Comparison of ENCODE assay signal across 19 cellular contexts in genomic region chr1:185287451-185287850, GRCh38. TPM values are rescaled to one million over a fixed set of nuclear protein-coding genes. Genes with fewer than 3 reads are reported as not detected.
A peak's percentile ranks its signal among the peaks of the same experiment; 100 is the strongest.
DNase-seq lines count a peak whose midpoint lies in the region; ATAC-seq and TF ChIP-seq lines count a peak whose summit lies in the region.
"Had no signal": no experiment of that assay in that cellular context is flagged by ENCODE, and none has a peak within 500 bp of the region (broad histone marks: within the 10 kb centered on the region; RNA-seq: fewer than 3 reads in every experiment).

No MANE protein-coding gene starts in this region.

- no peak overlapping the region for H3K4me3 ChIP-seq in endodermal cell (ENCODE audit: low read length)
- H3K4me3 ChIP-seq: A549, GM23248, HAP-1 had no signal

- H3K4me3 Mint-ChIP-seq in activated CD4-positive, alpha-beta T cell treated with anti-CD3 and anti-CD28 coated beads for 36 hours: no peak overlapping the region
- no peak overlapping the region for H3K4me3 Mint-ChIP-seq in activated CD4-positive, alpha-beta T cell treated with anti-CD3 and anti-CD28 coated beads, Interleukin-2, amount 10 ng/mL, durations not matched to agents 24 days and 14 days
- no peak overlapping the region for H3K4me3 Mint-ChIP-seq in stimulated activated naive CD8-positive, alpha-beta T cell treated with anti-CD3 and anti-CD28 coated beads, Interleukin-15, amount 100 ng/mL, for 72 hours
- H3K4me3 Mint-ChIP-seq in endodermal cell: no peak overlapping the region
- no peak overlapping the region for H3K4me3 Mint-ChIP-seq in stimulated activated effector memory CD8-positive, alpha-beta T cell treated with anti-CD3 and anti-CD28 coated beads, Interleukin-12 subunit alpha, Interleukin-12 subunit beta, amount 100 ng/mL, for 72 hours
- H3K4me3 Mint-ChIP-seq: CD4-positive, alpha-beta T cell had no signal

- CTCF ChIA-PET in activated CD4-positive, alpha-beta T cell treated with anti-CD3 and anti-CD28 coated beads for 36 hours (lab: Charles Lee): interaction anchor here (0.7 kb wide), 1 partner anchor 27 kb away, joined by 3 read pairs; no protein-coding TSS in a partner anchor

- ATAC-seq in activated CD4-positive, alpha-beta T cell treated with anti-CD3 and anti-CD28 coated beads for 36 hours: peak; percentile 17
- ATAC-seq in stimulated activated naive CD8-positive, alpha-beta T cell treated with anti-CD3 and anti-CD28 coated beads, Interleukin-15, amount 100 ng/mL, for 72 hours: peak; percentile 31
- ATAC-seq in stimulated activated naive CD8-positive, alpha-beta T cell treated with anti-CD3 and anti-CD28 coated beads, Interleukin-15, Interleukin-2, amounts not matched to agents 100 U/mL and 50 U/mL, for 24 hours: no peak
- peak; percentile 76 for ATAC-seq in stimulated activated effector memory CD8-positive, alpha-beta T cell treated with anti-CD3 and anti-CD28 coated beads, Interleukin-12 subunit alpha, Interleukin-12 subunit beta, amount 100 ng/mL, for 72 hours
- ATAC-seq: A549 had no signal

- H3K4me1 ChIP-seq in endodermal cell (ENCODE audit: control insufficient read depth, insufficient read depth, low read length): peaks cover 2% of the 10 kb centered on the region
- H3K4me1 ChIP-seq: A549, HAP-1 had no signal

- TF ChIP-seq CTCF in endodermal cell (conservative IDR thresholded peaks at IDR 0.05): peak; percentile 38

- H3K9ac ChIP-seq in endodermal cell (ENCODE audit: extremely low read depth, low read length, poor library complexity, severe bottlenecking): no peak overlapping the region
- H3K9ac ChIP-seq: GM23248 had no signal

- peaks cover 31% of the 10 kb centered on the region for H3K4me1 Mint-ChIP-seq in activated CD4-positive, alpha-beta T cell treated with anti-CD3 and anti-CD28 coated beads for 36 hours
- peaks cover 25% of the 10 kb centered on the region for H3K4me1 Mint-ChIP-seq in activated CD4-positive, alpha-beta T cell treated with anti-CD3 and anti-CD28 coated beads, Interleukin-2, amount 10 ng/mL, durations not matched to agents 24 days and 14 days
- H3K4me1 Mint-ChIP-seq in stimulated activated naive CD8-positive, alpha-beta T cell treated with anti-CD3 and anti-CD28 coated beads, Interleukin-15, amount 100 ng/mL, for 72 hours: peaks cover 26% of the 10 kb centered on the region
- H3K4me1 Mint-ChIP-seq in endodermal cell: peaks cover 11% of the 10 kb centered on the region
- H3K4me1 Mint-ChIP-seq in stimulated activated effector memory CD8-positive, alpha-beta T cell treated with anti-CD3 and anti-CD28 coated beads, Interleukin-12 subunit alpha, Interleukin-12 subunit beta, amount 100 ng/mL, for 72 hours: peaks cover 18% of the 10 kb centered on the region

- H3K27me3 Mint-ChIP-seq in activated CD4-positive, alpha-beta T cell treated with anti-CD3 and anti-CD28 coated beads for 36 hours: no peaks in the 10 kb centered on the region
- H3K27me3 Mint-ChIP-seq in activated CD4-positive, alpha-beta T cell treated with anti-CD3 and anti-CD28 coated beads, Interleukin-2, amount 10 ng/mL, durations not matched to agents 24 days and 14 days: no peaks in the 10 kb centered on the region
- H3K27me3 Mint-ChIP-seq in stimulated activated naive CD8-positive, alpha-beta T cell treated with anti-CD3 and anti-CD28 coated beads, Interleukin-15, amount 100 ng/mL, for 72 hours: no peaks in the 10 kb centered on the region
- no peaks in the 10 kb centered on the region for H3K27me3 Mint-ChIP-seq in endodermal cell (ENCODE audit: insufficient read depth)
- H3K27me3 Mint-ChIP-seq: CD4-positive, alpha-beta T cell had no signal

- intact Hi-C loops in activated CD4-positive, alpha-beta T cell treated with anti-CD3 and anti-CD28 coated beads for 36 hours (cut with DNase I, micrococcal nuclease): no loop called here
- intact Hi-C loops in activated CD4-positive, alpha-beta T cell treated with anti-CD3 and anti-CD28 coated beads, Interleukin-2, amount 10 ng/mL, durations not matched to agents 24 days and 14 days (cut with micrococcal nuclease): no loop called here

- no peaks in the 10 kb centered on the region for H3K9me3 Mint-ChIP-seq in activated CD4-positive, alpha-beta T cell treated with anti-CD3 and anti-CD28 coated beads for 36 hours (ENCODE audit: low read depth)
- H3K9me3 Mint-ChIP-seq in activated CD4-positive, alpha-beta T cell treated with anti-CD3 and anti-CD28 coated beads, Interleukin-2, amount 10 ng/mL, durations not matched to agents 24 days and 14 days: peaks cover 3% of the 10 kb centered on the region
- no peaks in the 10 kb centered on the region for H3K9me3 Mint-ChIP-seq in stimulated activated naive CD8-positive, alpha-beta T cell treated with anti-CD3 and anti-CD28 coated beads, Interleukin-15, amount 100 ng/mL, for 72 hours
- H3K9me3 Mint-ChIP-seq in endodermal cell: no peaks in the 10 kb centered on the region
- no peaks in the 10 kb centered on the region for H3K9me3 Mint-ChIP-seq in stimulated activated effector memory CD8-positive, alpha-beta T cell treated with anti-CD3 and anti-CD28 coated beads, Interleukin-12 subunit alpha, Interleukin-12 subunit beta, amount 100 ng/mL, for 72 hours
- H3K9me3 Mint-ChIP-seq: CD4-positive, alpha-beta T cell had no signal

- H3K9me3 ChIP-seq in endodermal cell (ENCODE audit: control insufficient read depth, low read length): no peaks in the 10 kb centered on the region
- H3K9me3 ChIP-seq: A549, Caco-2, HAP-1 had no signal

- POLR2A ChIA-PET in activated CD4-positive, alpha-beta T cell treated with anti-CD3 and anti-CD28 coated beads for 36 hours (lab: Charles Lee): no interaction called here

- 90 to 100% methylated on average over 1 to 2 of the region's 2 CpGs for WGBS in endodermal cell (ENCODE audit: insufficient coverage in 1 of 2, insufficient read length in 1 of 2), 2 experiments

- no peak overlapping the region for H3K27ac ChIP-seq in endodermal cell (ENCODE audit: low read depth, low read length)
- H3K27ac ChIP-seq: 22Rv1, A549, C4-2B, GM23248, HL-60 had no signal

- no peaks in the 10 kb centered on the region for H3K27me3 ChIP-seq in endodermal cell (ENCODE audit: control insufficient read depth, insufficient read depth, low read length, poor library complexity, severe bottlenecking)

- H3K36me3 ChIP-seq in endodermal cell (ENCODE audit: control insufficient read depth, insufficient read depth, low read length): peaks cover 10% of the 10 kb centered on the region
- H3K36me3 ChIP-seq: HAP-1 had no signal

- no peak overlapping the region for H3K27ac Mint-ChIP-seq in activated CD4-positive, alpha-beta T cell treated with anti-CD3 and anti-CD28 coated beads for 36 hours
- no peak overlapping the region for H3K27ac Mint-ChIP-seq in activated CD4-positive, alpha-beta T cell treated with anti-CD3 and anti-CD28 coated beads, Interleukin-2, amount 10 ng/mL, durations not matched to agents 24 days and 14 days
- H3K27ac Mint-ChIP-seq in stimulated activated naive CD8-positive, alpha-beta T cell treated with anti-CD3 and anti-CD28 coated beads, Interleukin-15, amount 100 ng/mL, for 72 hours: peak overlapping the region in 1 of 2 donors; percentile 45
- H3K27ac Mint-ChIP-seq in endodermal cell: no peak overlapping the region
- H3K27ac Mint-ChIP-seq in stimulated activated effector memory CD8-positive, alpha-beta T cell treated with anti-CD3 and anti-CD28 coated beads, Interleukin-12 subunit alpha, Interleukin-12 subunit beta, amount 100 ng/mL, for 72 hours: no peak overlapping the region
- H3K27ac Mint-ChIP-seq: CD4-positive, alpha-beta T cell had no signal

- no peak for DNase-seq in activated CD4-positive, alpha-beta T cell treated with anti-CD3 and anti-CD28 coated beads for 36 hours
- DNase-seq in activated CD4-positive, alpha-beta T cell treated with anti-CD3 and anti-CD28 coated beads, Interleukin-2, amount 10 ng/mL, durations not matched to agents 24 days and 14 days: no peak
- no peak for DNase-seq in stimulated activated naive CD8-positive, alpha-beta T cell treated with anti-CD3 and anti-CD28 coated beads, Interleukin-15, amount 100 ng/mL, for 72 hours
- DNase-seq in stimulated activated naive CD8-positive, alpha-beta T cell treated with anti-CD3 and anti-CD28 coated beads, Interleukin-15, Interleukin-2, amounts not matched to agents 100 U/mL and 50 U/mL, for 24 hours: no peak
- DNase-seq in endodermal cell (no peak), HuH-7 (ENCODE audit: low spot score) (no peak), NCI-H2227 (lab: John Stamatoyannopoulos, UW; ENCODE audit: unreplicated experiment) (no peak)
- DNase-seq in stimulated activated effector memory CD8-positive, alpha-beta T cell treated with anti-CD3 and anti-CD28 coated beads, Interleukin-12 subunit alpha, Interleukin-12 subunit beta, amount 100 ng/mL, for 72 hours (ENCODE audit: low spot score in 2 of 2): no peak
- DNase-seq: AML-193; Caco-2; CD4-positive, alpha-beta T cell; DMS79; GDM1; GM23248 had no signal

- peaks cover 13% of the 10 kb centered on the region for H3K36me3 Mint-ChIP-seq in activated CD4-positive, alpha-beta T cell treated with anti-CD3 and anti-CD28 coated beads for 36 hours (ENCODE audit: low read depth)
- peaks cover 33% of the 10 kb centered on the region for H3K36me3 Mint-ChIP-seq in activated CD4-positive, alpha-beta T cell treated with anti-CD3 and anti-CD28 coated beads, Interleukin-2, amount 10 ng/mL, durations not matched to agents 24 days and 14 days (ENCODE audit: low read depth)
- H3K36me3 Mint-ChIP-seq in endodermal cell (ENCODE audit: low read depth): peaks cover 14% of the 10 kb centered on the region
- H3K36me3 Mint-ChIP-seq in stimulated activated effector memory CD8-positive, alpha-beta T cell treated with anti-CD3 and anti-CD28 coated beads, Interleukin-12 subunit alpha, Interleukin-12 subunit beta, amount 100 ng/mL, for 72 hours: peaks cover 38% of the 10 kb centered on the region

RNA-seq across cellular contexts. Expression of gene IVNS1ABP, which starts 29.6 kb away (rescaled TPM):
- total RNA-seq in activated CD4-positive, alpha-beta T cell treated with anti-CD3 and anti-CD28 coated beads for 36 hours: 100 to 1,000 TPM; 116 to 129 TPM
- total RNA-seq in activated CD4-positive, alpha-beta T cell treated with anti-CD3 and anti-CD28 coated beads, Interleukin-2, amount 10 ng/mL, durations not matched to agents 24 days and 14 days: 186 and 187 TPM in 2 replicates
- total RNA-seq in endodermal cell: 100 to 1,000 TPM; 122 to 163 TPM
- 200 TPM for polyA plus RNA-seq in endodermal cell (2013, experiment 1 of 2)
- 179 TPM for polyA plus RNA-seq in endodermal cell (2013, experiment 2 of 2)
